ENCODE assay signal across 1 cellular context in genomic region chr2:238139141-238139840, GRCh38.
TF ChIP-seq lines count a peak whose summit lies in the region.

No MANE protein-coding gene starts in this region.

TF ChIP-seq in H1, 55 proteins besides CTCF, POLR2A, EP300 and RAD21 (continued from another document):
- TF ChIP-seq E2F6 (IDR thresholded peaks at IDR 0.05) = peak; percentile 12; the same call in 1 of the 2 replicates
- no peak for TF ChIP-seq YY1 (IDR thresholded peaks at IDR 0.05; ENCODE audit: low read depth, low read length)
- peak; percentile 53; the same call in 1 of the 2 replicates for TF ChIP-seq MAX (IDR thresholded peaks at IDR 0.05)
TF ChIP-seq in H1: peak in this region for 4.
